11 cellular contexts compared by ENCODE assay signal in genomic region chr11:65660038-65660437, GRCh38. TPM values are rescaled to one million over a fixed set of nuclear protein-coding genes. Genes with fewer than 3 reads are reported as not detected.
DNase-seq lines count a peak whose midpoint lies in the region; ATAC-seq, FAIRE-seq and TF ChIP-seq lines count a peak whose summit lies in the region.
"Had no signal": no experiment of that assay in that cellular context is flagged by ENCODE, and none has a peak within 500 bp of the region (broad histone marks: within the 10 kb centered on the region; RNA-seq: fewer than 3 reads in every experiment).

No MANE protein-coding gene starts in this region.

- H4K91ac ChIP-seq in H9 (ENCODE audit: insufficient read length, low read depth, low read length): no peak overlapping the region

- no peak overlapping the region for H3K4me2 ChIP-seq in A549
- H3K4me2 ChIP-seq in H9 (ENCODE audit: insufficient read depth, insufficient read length, low read length): no peak overlapping the region

- H3K4me1 ChIP-seq in A549 (peaks cover 13% of the 10 kb centered on the region), H9 (ENCODE audit: insufficient read depth, low read length) (no peaks in the 10 kb centered on the region)

- no peaks in the 10 kb centered on the region for H3K79me2 ChIP-seq in H9 (ENCODE audit: insufficient read depth, low read length)

- TF ChIP-seq RAD21 in A549 (conservative IDR thresholded peaks at IDR 0.05 in 1 of 2, IDR thresholded peaks at IDR 0.05 in 1 of 2): no peak

- no peak overlapping the region for H3T11ph ChIP-seq in H9 (ENCODE audit: low read length)

- peaks cover 40 to 61% (median 60%) of the 10 kb centered on the region in 3 experiments; a peak in 6 of 7 replicates for H3K36me3 Mint-ChIP-seq in H9 (ENCODE audit: insufficient read depth in 1 of 3, low read depth in 3 of 3)
- peaks cover 84% of the 10 kb centered on the region for H3K36me3 Mint-ChIP-seq in effector memory CD8-positive, alpha-beta T cell (ENCODE audit: insufficient read depth)

- 89% methylated on average over 9 of the region's 9 CpGs for WGBS in A549 (ENCODE audit: missing lambda C conversion rate)
- WGBS in H9 (ENCODE audit: extremely low coverage, insufficient read length, low lambda C conversion rate): no CpG with 5 or more reads among the region's 9 CpGs

- H3K56ac ChIP-seq in H9 (ENCODE audit: insufficient read length, low read depth, low read length): no peak overlapping the region

- H3K18ac ChIP-seq in H9 (ENCODE audit: insufficient read length, low read depth, low read length): no peak overlapping the region

- H3K27me3 Mint-ChIP-seq in H9 (ENCODE audit: low read depth): no peaks in the 10 kb centered on the region
- no peaks in the 10 kb centered on the region for H3K27me3 Mint-ChIP-seq in effector memory CD8-positive, alpha-beta T cell

- H4K5ac ChIP-seq in H9 (ENCODE audit: insufficient read length, low read depth, low read length): no peak overlapping the region

- H3K9me3 Mint-ChIP-seq in H9: no peaks in the 10 kb centered on the region
- H3K9me3 Mint-ChIP-seq in effector memory CD8-positive, alpha-beta T cell: no peaks in the 10 kb centered on the region

- no peak overlapping the region for H4K8ac ChIP-seq in H9 (replicated peaks; ENCODE audit: insufficient read length, low read depth, low read length)

- no peak overlapping the region for H3K27ac ChIP-seq in A549
- H3K27ac ChIP-seq in H9 (ENCODE audit: insufficient read length, low read depth, low read length): no peak overlapping the region
- H3K27ac ChIP-seq: right atrium auricular region had no signal

- peak overlapping the region; percentile 4 to 46; a peak in 2 of 5 replicates for H3K4me3 Mint-ChIP-seq in H9
- peak overlapping the region; percentile 9 to 35 for H3K4me3 Mint-ChIP-seq in effector memory CD8-positive, alpha-beta T cell

- H3K9ac ChIP-seq in H9 (ENCODE audit: extremely low read depth, insufficient read length, low read length): no peak overlapping the region

- no peak overlapping the region for H2BK120ac ChIP-seq in H9 (ENCODE audit: low read depth, low read length, poor library complexity, severe bottlenecking)

- no peak overlapping the region for H3K23ac ChIP-seq in H9 (ENCODE audit: insufficient read length, low read depth, low read length)

- TF ChIP-seq POLR2A in A549 (IDR thresholded peaks at IDR 0.05; ENCODE audit: low read length): 0 out of 2 replicates have a peak, but pooled peaks have one; percentile 0

- no peak overlapping the region for H3K27ac Mint-ChIP-seq in H9
- peak overlapping the region; percentile 81 to 83 for H3K27ac Mint-ChIP-seq in effector memory CD8-positive, alpha-beta T cell

- no peak for FAIRE-seq in A549 (lab: Jason Lieb, UNC)

- H3K4me1 Mint-ChIP-seq in H9: peaks cover 4 to 6% of the 10 kb centered on the region in 2 experiments
- peaks cover 34 to 44% of the 10 kb centered on the region in 2 donors for H3K4me1 Mint-ChIP-seq in effector memory CD8-positive, alpha-beta T cell (ENCODE audit: low read depth in 2 of 2)

- no peak overlapping the region for H3K4ac ChIP-seq in H9 (ENCODE audit: low read depth, low read length)

- peaks cover 13% of the 10 kb centered on the region for H3K23me2 ChIP-seq in H9 (ENCODE audit: insufficient read length, low read depth, low read length, poor library complexity, severe bottlenecking)

- H3K4me3 ChIP-seq in A549: no peak overlapping the region
- H3K4me3 ChIP-seq: right atrium auricular region had no signal

- TF ChIP-seq CTCF in A549 (IDR thresholded peaks at IDR 0.05) (no peak), H9 (conservative IDR thresholded peaks at IDR 0.05) (no peak)

- ATAC-seq in A549: no peak
- ATAC-seq in effector memory CD8-positive, alpha-beta T cell (replicated peaks): no peak
- no peak for ATAC-seq in HG03521 (IDR thresholded peaks at IDR 0.05; ENCODE audit: unreplicated experiment)
- no peak for ATAC-seq in HG03159 (IDR thresholded peaks at IDR 0.05; ENCODE audit: unreplicated experiment)
- ATAC-seq in GM21576 (IDR thresholded peaks at IDR 0.05; ENCODE audit: unreplicated experiment): no peak

- DNase-seq in A549 (ENCODE audit: low read depth in 1 of 2, low spot score in 1 of 2) (no peak), H9 (no peak)
- DNase-seq in effector memory CD8-positive, alpha-beta T cell: no peak
- DNase-seq: amniotic stem cell, EL, GOT3, NCI-H2171 treated with DMSO at 0.1 percent for 48 hours had no signal

- H3K9me3 ChIP-seq in A549 (no peaks in the 10 kb centered on the region), H9 (ENCODE audit: control insufficient read depth, low read depth, low read length) (no peaks in the 10 kb centered on the region)
- H3K9me3 ChIP-seq: right atrium auricular region had no signal

- no peaks in the 10 kb centered on the region for H4K20me1 ChIP-seq in H9 (ENCODE audit: control insufficient read depth, insufficient read depth, insufficient read length)

- CTCF ChIA-PET in A549 (lab: Yijun Ruan, JAX): interaction anchor here (1.2 to 1.5 kb wide), 4 partner anchors 34 to 229 kb away, joined by 3 to 5 read pairs (median 4); partner anchors contain the start of gene FIBP

- no peak overlapping the region for H3K14ac ChIP-seq in H9 (ENCODE audit: insufficient read depth, low read length)

- no peak overlapping the region for H2AFZ ChIP-seq in H9 (ENCODE audit: low read length)

- POLR2A ChIA-PET in A549 (lab: Yijun Ruan, JAX): no interaction called here

- H2AK5ac ChIP-seq in H9 (ENCODE audit: insufficient read length, low read length): no peak overlapping the region

- no peak overlapping the region for H2BK20ac ChIP-seq in H9 (ENCODE audit: low read depth, low read length, poor library complexity, severe bottlenecking)

- H2BK12ac ChIP-seq in H9 (ENCODE audit: insufficient read length, low read depth, low read length): no peak overlapping the region

- H2BK5ac ChIP-seq in H9 (ENCODE audit: insufficient read length, low read length): no peak overlapping the region

- no peak for TF ChIP-seq EP300 in A549 (IDR thresholded peaks at IDR 0.05)

- H3K27me3 ChIP-seq in H9 (ENCODE audit: insufficient read depth, low read length): no peaks in the 10 kb centered on the region
- H3K27me3 ChIP-seq: right atrium auricular region had no signal

- H3K79me1 ChIP-seq in H9 (ENCODE audit: insufficient read depth, low read depth, low read length, poor library complexity, severe bottlenecking): peaks cover 3% of the 10 kb centered on the region

- H2BK15ac ChIP-seq in H9 (ENCODE audit: low read depth, low read length): no peak overlapping the region

TF ChIP-seq in A549, 52 proteins besides CTCF, POLR2A, EP300 and RAD21 (continues in another document):
- TF ChIP-seq HES2 (IDR thresholded peaks at IDR 0.05): no peak
- TF ChIP-seq NR3C1 (IDR thresholded peaks at IDR 0.05): no peak
- TF ChIP-seq POLR2AphosphoS2 (conservative IDR thresholded peaks at IDR 0.05; ENCODE audit: low read length): no peak

RNA-seq across cellular contexts. Expression of gene RELA, which starts 2.7 kb away (rescaled TPM):
- polyA plus RNA-seq in A549 (2011; rRNA removed) (28.9 and 31.8 TPM in 2 replicates), A549 (2017; fragmentation: RNase III; extraction: RNeasy Plus Mini Kit Qiagen cat#74134 plus additional on column Dnase treatment) (50.7 to 55.8 TPM (median 55.1 TPM) in 3 replicates)
- polyA plus RNA-seq in A549 (2012; cell fraction: cytosol; rRNA removed): 52.5 and 61.2 TPM in 2 replicates
- 90.0 and 117 TPM in 2 replicates for polyA plus RNA-seq in A549 (2012; cell fraction: nucleus; rRNA removed)
- 44.1 and 63.9 TPM in 2 replicates for polyA minus RNA-seq in A549 (2011; rRNA and poly(A)+ RNA removed)
- 43.3 and 48.8 TPM in 2 replicates for total RNA-seq in H9 (2021)

RNA-seq across cellular contexts. Expression of gene SIPA1, which starts 22.1 kb away (rescaled TPM):
- polyA plus RNA-seq in A549 (2011; rRNA removed): 9.9 and 10.4 TPM in 2 replicates
- polyA plus RNA-seq in A549 (2012; cell fraction: cytosol; rRNA removed): 20.3 and 32.5 TPM in 2 replicates
- 27.9 and 48.3 TPM in 2 replicates for polyA plus RNA-seq in A549 (2012; cell fraction: nucleus; rRNA removed)
- polyA plus RNA-seq in A549 (2017; fragmentation: RNase III; extraction: RNeasy Plus Mini Kit Qiagen cat#74134 plus additional on column Dnase treatment): 16.9 to 21.3 TPM (median 17.4 TPM) in 3 replicates
- 9.6 and 15.2 TPM in 2 replicates for polyA minus RNA-seq in A549 (2011; rRNA and poly(A)+ RNA removed)
- 32.0 and 37.4 TPM in 2 replicates for total RNA-seq in H9 (2021)

RNA-seq across cellular contexts. Expression of gene PCNX3, which starts 44.5 kb away (rescaled TPM):
- 14.2 and 17.2 TPM in 2 replicates for polyA plus RNA-seq in A549 (2011; rRNA removed)
- polyA plus RNA-seq in A549 (2012; cell fraction: cytosol; rRNA removed): 37.5 and 49.6 TPM in 2 replicates
- 142 and 197 TPM in 2 replicates for polyA plus RNA-seq in A549 (2012; cell fraction: nucleus; rRNA removed)
- polyA plus RNA-seq in A549 (2017; fragmentation: RNase III; extraction: RNeasy Plus Mini Kit Qiagen cat#74134 plus additional on column Dnase treatment): 26.6 to 30.8 TPM (median 29.7 TPM) in 3 replicates
- polyA minus RNA-seq in A549 (2011; rRNA and poly(A)+ RNA removed): 22.9 and 35.0 TPM in 2 replicates
- total RNA-seq in H9 (2021): 48.3 and 50.5 TPM in 2 replicates

RNA-seq across cellular contexts. Expression of gene MAP3K11, which starts 46.0 kb away (rescaled TPM):
- polyA plus RNA-seq in A549 (2011; rRNA removed) (16.7 and 18.1 TPM in 2 replicates), A549 (2017; fragmentation: RNase III; extraction: RNeasy Plus Mini Kit Qiagen cat#74134 plus additional on column Dnase treatment) (30.9 to 34.9 TPM (median 34.5 TPM) in 3 replicates)
- 30.6 and 42.9 TPM in 2 replicates for polyA plus RNA-seq in A549 (2012; cell fraction: cytosol; rRNA removed)
- polyA plus RNA-seq in A549 (2012; cell fraction: nucleus; rRNA removed): 47.1 and 61.0 TPM in 2 replicates
- 35.2 and 53.1 TPM in 2 replicates for polyA minus RNA-seq in A549 (2011; rRNA and poly(A)+ RNA removed)
- total RNA-seq in H9 (2021): 57.9 and 61.1 TPM in 2 replicates

RNA-seq across cellular contexts. Expression of gene KAT5, which starts 52.0 kb away (rescaled TPM):
- polyA plus RNA-seq in A549 (2011; rRNA removed): 25.8 and 34.6 TPM in 2 replicates
- polyA plus RNA-seq in A549 (2012; cell fraction: cytosol; rRNA removed): 51.7 and 58.0 TPM in 2 replicates
- 95.5 and 97.4 TPM in 2 replicates for polyA plus RNA-seq in A549 (2012; cell fraction: nucleus; rRNA removed)
- polyA plus RNA-seq in A549 (2017; fragmentation: RNase III; extraction: RNeasy Plus Mini Kit Qiagen cat#74134 plus additional on column Dnase treatment): 39.8 to 44.7 TPM (median 41.2 TPM) in 3 replicates
- 63.3 and 67.9 TPM in 2 replicates for polyA minus RNA-seq in A549 (2011; rRNA and poly(A)+ RNA removed)
- 56.7 and 57.4 TPM in 2 replicates for total RNA-seq in H9 (2021)

Comparison
In these comparisons a context has a peak if more than half of its experiments do, and no peak if none do; other contexts are left out.
1. H3K27ac Mint-ChIP-seq: peak in effector memory CD8-positive, alpha-beta T cell (2 of 2); none in H9 (0 of 3).